ENCODE assay signal across 8 cellular contexts in the genomic region with DNA sequence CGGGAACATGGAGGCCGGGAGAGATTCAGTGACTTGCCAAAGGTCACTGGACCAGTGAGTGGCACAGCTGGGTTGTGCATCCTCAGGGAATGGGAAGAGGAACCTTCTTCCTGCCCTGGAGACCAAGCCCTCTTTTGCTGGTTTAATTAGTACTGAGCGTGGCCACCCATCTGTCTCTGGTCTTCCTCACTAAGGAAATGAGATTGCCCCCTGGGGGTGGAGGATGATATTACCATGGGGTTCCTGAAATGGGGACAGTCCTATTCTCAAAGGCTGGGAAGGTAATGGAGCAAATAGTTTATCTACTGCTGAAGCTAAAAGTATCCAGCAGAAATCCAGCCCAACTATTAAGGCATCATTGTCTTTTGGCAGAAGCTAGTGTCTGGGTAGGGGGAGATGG.
DNase-seq lines count a peak whose midpoint lies in the region; ATAC-seq, FAIRE-seq and TF ChIP-seq lines count a peak whose summit lies in the region.

No MANE protein-coding gene starts in this region.

- peaks cover 3% of the 10 kb centered on the region for H3K36me3 Mint-ChIP-seq in neural crest cell (ENCODE audit: low read depth)

- TF ChIP-seq CTCF in GM12865 (IDR thresholded peaks at IDR 0.05; ENCODE audit: insufficient read depth, low read depth, low read length, missing control alignments) (peak; percentile 45), bronchial epithelial cell (IDR thresholded peaks at IDR 0.05; ENCODE audit: insufficient read depth, low read length, severe bottlenecking) (peak; percentile 43), neural crest cell (conservative IDR thresholded peaks at IDR 0.05) (peak; percentile 63)

- no peak for FAIRE-seq in bronchial epithelial cell (lab: Jason Lieb, UNC)

- peaks cover 45% of the 10 kb centered on the region for H3K4me1 Mint-ChIP-seq in neural crest cell

- intact Hi-C loops in left cardiac atrium (cut with DNase I), result no loop called here

- H3K4me3 Mint-ChIP-seq in neural crest cell, result no peak overlapping the region

- DNase-seq in GM12865 (ENCODE audit: low read depth), result peak; percentile 39
- DNase-seq in HuH-7 (ENCODE audit: low spot score), result peak; percentile 55
- DNase-seq in bronchial epithelial cell (ENCODE audit: low read depth), result peak; percentile 31
- peak; percentile 58 for DNase-seq in neural crest cell (ENCODE audit: low read depth, low spot score)
- no peak for DNase-seq in AG08396 (ENCODE audit: low spot score)
- DNase-seq in left cardiac atrium, result no peak

- no peaks in the 10 kb centered on the region for H3K27me3 ChIP-seq in bronchial epithelial cell (ENCODE audit: control insufficient read depth, insufficient read depth, low read length)

- ATAC-seq in activated CD4-positive, CD25-positive, alpha-beta regulatory T cell treated with anti-CD3 and anti-CD28 coated beads, Interleukin-2, amount 50 U/mL, for 24 hours, result no peak
- no peak for ATAC-seq in GM18520 (IDR thresholded peaks at IDR 0.05; ENCODE audit: unreplicated experiment)
- no peak for ATAC-seq in left cardiac atrium

- no peaks in the 10 kb centered on the region for H3K36me3 ChIP-seq in bronchial epithelial cell (ENCODE audit: control insufficient read depth, insufficient read depth, low read length)

- no peak overlapping the region for H3K27ac Mint-ChIP-seq in neural crest cell (ENCODE audit: unreplicated experiment)

- no peaks in the 10 kb centered on the region for H3K27me3 Mint-ChIP-seq in neural crest cell (ENCODE audit: low read depth)

- no peak overlapping the region for H3K4me3 ChIP-seq in GM12865 (ENCODE audit: low read depth, low read length)
- no peak overlapping the region for H3K4me3 ChIP-seq in bronchial epithelial cell (ENCODE audit: low read depth, low read length)

- H3K9me3 Mint-ChIP-seq in neural crest cell, result peaks cover 7% of the 10 kb centered on the region

Comparison
In these comparisons a context has a peak if more than half of its experiments do, and no peak if none do; other contexts are left out.
1. DNase-seq: peak in GM12865 (single experiment), HuH-7 (single experiment), bronchial epithelial cell (single experiment) and neural crest cell (single experiment); none in AG08396 (single experiment) and left cardiac atrium (single experiment).
2. Peak in every context shown above with its lines, with median percentiles within 50 percentile points of each other: CTCF ChIP-seq.